ENCODE assay signal across 22 cellular contexts in the genomic region with DNA sequence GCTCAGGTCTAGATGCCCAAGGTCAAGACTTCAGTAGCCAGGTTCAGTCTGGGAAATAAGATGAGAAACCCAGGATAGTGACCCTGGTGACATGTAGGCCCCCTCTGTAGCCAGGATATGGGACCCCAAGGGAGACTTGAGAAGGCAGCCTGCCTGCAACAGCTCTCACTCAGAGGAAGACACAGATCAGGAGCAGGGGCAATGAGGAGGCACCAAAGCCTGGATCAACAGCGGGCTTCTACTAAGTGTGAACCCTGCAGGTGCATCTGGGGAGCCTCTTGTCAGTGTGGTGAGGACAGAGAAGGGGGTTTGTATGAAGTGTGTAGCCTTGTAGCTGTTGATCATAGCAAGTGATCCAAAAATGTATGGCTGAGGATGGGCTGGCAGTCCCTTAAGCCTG. TPM values are rescaled to one million over a fixed set of nuclear protein-coding genes. Genes with fewer than 3 reads are reported as not detected.
DNase-seq lines count a peak whose midpoint lies in the region; ATAC-seq, FAIRE-seq and TF ChIP-seq lines count a peak whose summit lies in the region.
"Had no signal": no experiment of that assay in that cellular context is flagged by ENCODE, and none has a peak within 500 bp of the region (broad histone marks: within the 10 kb centered on the region; RNA-seq: fewer than 3 reads in every experiment).

No MANE protein-coding gene starts in this region.

- H3K27ac Mint-ChIP-seq in activated naive CD8-positive, alpha-beta T cell treated with anti-CD3 and anti-CD28 coated beads, Interleukin-2, amount 10 ng/mL, durations not matched to agents 7 days and 5 days: no peak overlapping the region
- no peak overlapping the region for H3K27ac Mint-ChIP-seq in activated naive CD8-positive, alpha-beta T cell treated with anti-CD3 and anti-CD28 coated beads for 36 hours
- H3K27ac Mint-ChIP-seq in neural progenitor cell: no peak overlapping the region
- H3K27ac Mint-ChIP-seq: B cell, GM23338 had no signal

- peaks cover 12% of the 10 kb centered on the region for H3F3A ChIP-seq in neural progenitor cell (ENCODE audit: low read depth)

- no peaks in the 10 kb centered on the region for H3K9me3 ChIP-seq in neural progenitor cell (ENCODE audit: low read depth)

- no peaks in the 10 kb centered on the region for H3K79me2 ChIP-seq in neural progenitor cell (ENCODE audit: low read depth)

- peaks cover 6% of the 10 kb centered on the region for H3K27me3 ChIP-seq in bronchial epithelial cell (ENCODE audit: control insufficient read depth, insufficient read depth, low read length)
- H3K27me3 ChIP-seq in neural progenitor cell: no peaks in the 10 kb centered on the region

- H3K4me3 Mint-ChIP-seq in activated naive CD8-positive, alpha-beta T cell treated with anti-CD3 and anti-CD28 coated beads, Interleukin-2, amount 10 ng/mL, durations not matched to agents 7 days and 5 days: no peak overlapping the region
- no peak overlapping the region for H3K4me3 Mint-ChIP-seq in activated naive CD8-positive, alpha-beta T cell treated with anti-CD3 and anti-CD28 coated beads for 36 hours
- H3K4me3 Mint-ChIP-seq in neural progenitor cell: no peak overlapping the region
- H3K4me3 Mint-ChIP-seq: B cell; CD4-positive, alpha-beta memory T cell; GM23338 had no signal

- no peak for TF ChIP-seq CTCF in bronchial epithelial cell (IDR thresholded peaks at IDR 0.05; ENCODE audit: insufficient read depth, low read length, severe bottlenecking)
- no peak for TF ChIP-seq CTCF in neural progenitor cell (IDR thresholded peaks at IDR 0.05)

- no peaks in the 10 kb centered on the region for H3K9me3 Mint-ChIP-seq in activated naive CD8-positive, alpha-beta T cell treated with anti-CD3 and anti-CD28 coated beads, Interleukin-2, amount 10 ng/mL, durations not matched to agents 7 days and 5 days
- H3K9me3 Mint-ChIP-seq in activated naive CD8-positive, alpha-beta T cell treated with anti-CD3 and anti-CD28 coated beads for 36 hours: no peaks in the 10 kb centered on the region
- H3K9me3 Mint-ChIP-seq in neural progenitor cell: no peaks in the 10 kb centered on the region
- H3K9me3 Mint-ChIP-seq: CD4-positive, alpha-beta memory T cell; GM23338 had no signal

- peak; percentile 15 for DNase-seq in activated naive CD8-positive, alpha-beta T cell treated with anti-CD3 and anti-CD28 coated beads, Interleukin-2, amount 10 ng/mL, durations not matched to agents 7 days and 5 days
- no peak for DNase-seq in activated naive CD8-positive, alpha-beta T cell treated with anti-CD3 and anti-CD28 coated beads for 36 hours
- DNase-seq in bronchial epithelial cell (ENCODE audit: low read depth) (no peak), neural progenitor cell (ENCODE audit: low spot score) (no peak), CD1c-positive myeloid dendritic cell (ENCODE audit: extremely low spot score) (no peak)
- DNase-seq: 8988T; CD4-positive, alpha-beta memory T cell; DMS153; GDM1; HCEC 1CT had no signal

- H4K20me1 ChIP-seq in neural progenitor cell (ENCODE audit: low read depth): no peaks in the 10 kb centered on the region

- no peak overlapping the region for H3K9ac ChIP-seq in neural progenitor cell

- peaks cover 26% of the 10 kb centered on the region for H3K27me3 Mint-ChIP-seq in activated naive CD8-positive, alpha-beta T cell treated with anti-CD3 and anti-CD28 coated beads, Interleukin-2, amount 10 ng/mL, durations not matched to agents 7 days and 5 days
- peaks cover 17% of the 10 kb centered on the region for H3K27me3 Mint-ChIP-seq in activated naive CD8-positive, alpha-beta T cell treated with anti-CD3 and anti-CD28 coated beads for 36 hours
- peaks cover 15% of the 10 kb centered on the region for H3K27me3 Mint-ChIP-seq in neural progenitor cell (ENCODE audit: insufficient read depth, low read depth)

- H3K36me3 ChIP-seq in bronchial epithelial cell (ENCODE audit: control insufficient read depth, insufficient read depth, low read length) (no peaks in the 10 kb centered on the region), neural progenitor cell (no peaks in the 10 kb centered on the region)

- no peak for ATAC-seq in activated naive CD8-positive, alpha-beta T cell treated with anti-CD3 and anti-CD28 coated beads, Interleukin-2, amount 10 ng/mL, durations not matched to agents 7 days and 5 days (ENCODE audit: low read depth)
- no peak for ATAC-seq in GM19324 (IDR thresholded peaks at IDR 0.05; ENCODE audit: low FRiP score, unreplicated experiment)
- no peak for ATAC-seq in HG03571 (IDR thresholded peaks at IDR 0.05; ENCODE audit: unreplicated experiment)

- peak overlapping the region; percentile 63 for H3K4me2 ChIP-seq in neural progenitor cell
- H3K4me2 ChIP-seq: GM23338 had no signal

- FAIRE-seq in bronchial epithelial cell (lab: Jason Lieb, UNC): peak; percentile 86
- FAIRE-seq: GM12892, GM18507, H54 had no signal

- POLR2A ChIA-PET in activated naive CD8-positive, alpha-beta T cell treated with anti-CD3 and anti-CD28 coated beads, Interleukin-2, amount 10 ng/mL, durations not matched to agents 7 days and 5 days (lab: Charles Lee): no interaction called here

- H3K4me1 ChIP-seq in neural progenitor cell: peaks cover 26% of the 10 kb centered on the region

- peaks cover 6% of the 10 kb centered on the region for H3K4me1 Mint-ChIP-seq in activated naive CD8-positive, alpha-beta T cell treated with anti-CD3 and anti-CD28 coated beads, Interleukin-2, amount 10 ng/mL, durations not matched to agents 7 days and 5 days
- no peaks in the 10 kb centered on the region for H3K4me1 Mint-ChIP-seq in activated naive CD8-positive, alpha-beta T cell treated with anti-CD3 and anti-CD28 coated beads for 36 hours
- H3K4me1 Mint-ChIP-seq in neural progenitor cell: peaks cover 14% of the 10 kb centered on the region
- H3K4me1 Mint-ChIP-seq: B cell had no signal

- no peak overlapping the region for H3K4me3 ChIP-seq in bronchial epithelial cell (ENCODE audit: low read depth, low read length)
- no peak overlapping the region for H3K4me3 ChIP-seq in neural progenitor cell
- H3K4me3 ChIP-seq: GM23338 had no signal

- no peaks in the 10 kb centered on the region for H3K36me3 Mint-ChIP-seq in activated naive CD8-positive, alpha-beta T cell treated with anti-CD3 and anti-CD28 coated beads, Interleukin-2, amount 10 ng/mL, durations not matched to agents 7 days and 5 days
- H3K36me3 Mint-ChIP-seq in activated naive CD8-positive, alpha-beta T cell treated with anti-CD3 and anti-CD28 coated beads for 36 hours: no peaks in the 10 kb centered on the region
- no peaks in the 10 kb centered on the region for H3K36me3 Mint-ChIP-seq in neural progenitor cell
- H3K36me3 Mint-ChIP-seq: CD4-positive, alpha-beta memory T cell had no signal

- H3K27ac ChIP-seq in neural progenitor cell: no peak overlapping the region
- H3K27ac ChIP-seq: C4-2B, HL-60 had no signal

- H2AFZ ChIP-seq in neural progenitor cell (replicated peaks): no peak overlapping the region
- H2AFZ ChIP-seq: GM23338 had no signal

RNA-seq across cellular contexts. Expression of a gene that starts 25.4 kb away (rescaled TPM):
- total RNA-seq in activated naive CD8-positive, alpha-beta T cell treated with anti-CD3 and anti-CD28 coated beads, Interleukin-2, amount 10 ng/mL, durations not matched to agents 7 days and 5 days: not detected
- not detected for total RNA-seq in activated naive CD8-positive, alpha-beta T cell treated with anti-CD3 and anti-CD28 coated beads for 36 hours
- total RNA-seq in bronchial epithelial cell (1.6 and 10.2 TPM in 2 replicates), neural progenitor cell (ENCODE audit: low replicate concordance) (not detected in 2 replicates)
- total RNA-seq: A673; B cell; CD4-positive, alpha-beta memory T cell; Daoy; GM23338; HT1080 had no signal

RNA-seq across cellular contexts. Expression of a gene that starts 36.6 kb away (rescaled TPM):
- total RNA-seq in activated naive CD8-positive, alpha-beta T cell treated with anti-CD3 and anti-CD28 coated beads, Interleukin-2, amount 10 ng/mL, durations not matched to agents 7 days and 5 days: not detected
- not detected for total RNA-seq in activated naive CD8-positive, alpha-beta T cell treated with anti-CD3 and anti-CD28 coated beads for 36 hours
- total RNA-seq in bronchial epithelial cell: under 0.01 TPM in 2 replicates
- not detected in 2 replicates for total RNA-seq in neural progenitor cell (ENCODE audit: low replicate concordance)
- total RNA-seq: A673; B cell; CD4-positive, alpha-beta memory T cell; Daoy; HT1080 had no signal
